In genomic region chr3:58776231-58776630, GRCh38 we compare ENCODE assay signal across 31 cellular contexts.
A peak's percentile ranks its signal among the peaks of the same experiment; 100 is the strongest.
DNase-seq lines count a peak whose midpoint lies in the region; ATAC-seq, FAIRE-seq and TF ChIP-seq lines count a peak whose summit lies in the region.
"Had no signal": no experiment of that assay in that cellular context is flagged by ENCODE, and none has a peak within 500 bp of the region (broad histone marks: within the 10 kb centered on the region; RNA-seq: fewer than 3 reads in every experiment).

No MANE protein-coding gene starts in this region.

- H3K4me3 Mint-ChIP-seq in activated CD4-positive, alpha-beta T cell treated with anti-CD3 and anti-CD28 coated beads, Interleukin-2, amount 10 ng/mL, durations not matched to agents 7 days and 5 days = no peak overlapping the region
- H3K4me3 Mint-ChIP-seq: activated CD4-positive, alpha-beta T cell treated with anti-CD3 and anti-CD28 coated beads for 36 hours; activated T-cell treated with anti-CD3 and anti-CD28 coated beads, Interleukin-2, amount 50 U/mL, for 24 hours; dendritic cell treated with granulocyte-macrophage colony-stimulating factor and Interleukin-4, amounts not matched to agents 40 ng/mL and 50 ng/mL, for 4 days; T-helper 1 cell treated with Interleukin-12 subunit alpha and Interleukin-12 subunit beta and Interleukin-4 antibody, amounts not matched to agents 30 μg/mL and 1 μg/mL, for 36 hours had no signal

- no peak for TF ChIP-seq EP300 in HepG2 (IDR thresholded peaks at IDR 0.05; ENCODE audit: low read depth in 2 of 2, low read length in 2 of 2)
- TF ChIP-seq EP300 in HepG2 (CRISPR knock-in tag; IDR thresholded peaks at IDR 0.05; ENCODE audit: borderline replicate concordance) = no peak

- TF ChIP-seq CTCF in DND-41 (IDR thresholded peaks at IDR 0.05; ENCODE audit: borderline replicate concordance, extremely low read depth, low read length, poor library complexity, severe bottlenecking) = peak; percentile 23
- no peak for TF ChIP-seq CTCF in NB4 (IDR thresholded peaks at IDR 0.05; ENCODE audit: low read depth, low read length)
- peak; percentile 40; the same call in 1 of the 2 replicates for TF ChIP-seq CTCF in WERI-Rb-1 (IDR thresholded peaks at IDR 0.05; ENCODE audit: low read depth, low read length)
- peak; percentile 24; the same call in 1 of the 2 replicates for TF ChIP-seq CTCF in HepG2 (CRISPR knock-in tag; IDR thresholded peaks at IDR 0.05)

- WGBS in HepG2 (ENCODE audit: low lambda C conversion rate) = 8% methylated on average over 2 of the region's 2 CpGs

- intact Hi-C loops in HepG2 (cut with micrococcal nuclease; ENCODE audit: unreplicated experiment) (no loop called here), left cardiac atrium (cut with DNase I) (no loop called here)

- H2AFZ ChIP-seq in DND-41 (ENCODE audit: low read depth, low read length) = no peak overlapping the region
- H2AFZ ChIP-seq in HepG2 (ENCODE audit: low read length) = no peak overlapping the region

- H3K27me3 ChIP-seq in DND-41 (ENCODE audit: insufficient read depth, low read length, poor library complexity) (no peaks in the 10 kb centered on the region), WERI-Rb-1 (ENCODE audit: insufficient read depth, low read depth, severe bottlenecking) (no peaks in the 10 kb centered on the region), HepG2 (ENCODE audit: control insufficient read depth in 1 of 2, insufficient read depth in 2 of 2, low read length in 2 of 2) (no peaks in the 10 kb centered on the region; a peak in 1 of 5 replicates)
- H3K27me3 ChIP-seq: upper lobe of left lung had no signal

- TF ChIP-seq RAD21 in HepG2 (CRISPR knock-in tag; IDR thresholded peaks at IDR 0.05) = no peak

- FAIRE-seq in HepG2 (lab: Jason Lieb, UNC) = no peak
- FAIRE-seq: astrocyte, TTC549 had no signal

- H3K36me3 Mint-ChIP-seq in activated CD4-positive, alpha-beta T cell treated with anti-CD3 and anti-CD28 coated beads, Interleukin-2, amount 10 ng/mL, durations not matched to agents 7 days and 5 days (ENCODE audit: low read depth) = peaks cover 5% of the 10 kb centered on the region

- peaks cover 21% of the 10 kb centered on the region for H3K9me3 Mint-ChIP-seq in activated CD4-positive, alpha-beta T cell treated with anti-CD3 and anti-CD28 coated beads, Interleukin-2, amount 10 ng/mL, durations not matched to agents 7 days and 5 days

- H3K27ac ChIP-seq in DND-41 (ENCODE audit: low read length) = no peak overlapping the region
- no peak overlapping the region for H3K27ac ChIP-seq in WERI-Rb-1
- no peak overlapping the region for H3K27ac ChIP-seq in HepG2 (ENCODE audit: extremely low read length, insufficient read depth, low read length)
- H3K27ac ChIP-seq: HL-60, RWPE1, SK-N-MC, upper lobe of left lung had no signal

- TF ChIP-seq POLR2A in NB4 (IDR thresholded peaks at IDR 0.05; ENCODE audit: extremely low read depth, insufficient read length) (no peak), HepG2 (IDR thresholded peaks at IDR 0.05; ENCODE audit: insufficient read depth in 1 of 2, low read depth in 2 of 2, low read length in 2 of 2) (no peak)

- H3K9ac ChIP-seq in DND-41 (ENCODE audit: low read depth, low read length) (no peak overlapping the region), HepG2 (ENCODE audit: insufficient read depth, low read depth, low read length) (no peak overlapping the region)

- ATAC-seq in DND-41 (ENCODE audit: insufficient read depth, low read depth) = no peak
- no peak for ATAC-seq in HepG2
- no peak for ATAC-seq in left cardiac atrium
- ATAC-seq in HG03571 (IDR thresholded peaks at IDR 0.05; ENCODE audit: unreplicated experiment) = no peak
- ATAC-seq in GM21526 (IDR thresholded peaks at IDR 0.05; ENCODE audit: low FRiP score, unreplicated experiment) = no peak
- ATAC-seq: activated CD4-positive, alpha-beta T cell treated with anti-CD3 and anti-CD28 coated beads for 36 hours; sciatic nerve had no signal

- H3K36me3 ChIP-seq in DND-41 (ENCODE audit: insufficient read depth, low read length) (no peaks in the 10 kb centered on the region), WERI-Rb-1 (no peaks in the 10 kb centered on the region), HepG2 (replicated peaks in 1 of 2; ENCODE audit: control insufficient read depth in 1 of 2, insufficient read depth in 2 of 2, low read length in 2 of 2) (no peaks in the 10 kb centered on the region)
- H3K36me3 ChIP-seq: upper lobe of left lung had no signal

- H3K4me1 ChIP-seq in DND-41 (ENCODE audit: insufficient read depth, low read length) = no peaks in the 10 kb centered on the region
- no peaks in the 10 kb centered on the region for H3K4me1 ChIP-seq in HepG2 (ENCODE audit: insufficient read depth, low read length)
- H3K4me1 ChIP-seq: upper lobe of left lung had no signal

- in situ Hi-C loops in HepG2 (cut with HindIII; ENCODE audit: extremely low pct_ligation_motif_present, low pct_unique_long_range_greater_than_20kb) = no loop called here

- H3K27me3 Mint-ChIP-seq in activated CD4-positive, alpha-beta T cell treated with anti-CD3 and anti-CD28 coated beads, Interleukin-2, amount 10 ng/mL, durations not matched to agents 7 days and 5 days = peaks cover 4% of the 10 kb centered on the region
- H3K27me3 Mint-ChIP-seq: dendritic cell treated with granulocyte-macrophage colony-stimulating factor and Interleukin-4, amounts not matched to agents 40 ng/mL and 50 ng/mL, for 4 days had no signal

- H3K9me3 ChIP-seq in DND-41 (ENCODE audit: insufficient read depth, low read length, severe bottlenecking) (peaks cover 22% of the 10 kb centered on the region), WERI-Rb-1 (ENCODE audit: severe bottlenecking) (peaks cover 12% of the 10 kb centered on the region), HepG2 (ENCODE audit: low read length) (peaks cover 28% of the 10 kb centered on the region)

- BruUV-seq in HepG2 (replicated peaks; lab: Mats Ljungman, UMichigan) = no TSS peak

- H3K4me1 Mint-ChIP-seq in activated CD4-positive, alpha-beta T cell treated with anti-CD3 and anti-CD28 coated beads, Interleukin-2, amount 10 ng/mL, durations not matched to agents 7 days and 5 days = no peaks in the 10 kb centered on the region
- H3K4me1 Mint-ChIP-seq: activated CD4-positive, alpha-beta T cell treated with anti-CD3 and anti-CD28 coated beads for 36 hours had no signal

- POLR2A ChIA-PET in HepG2 (lab: Yijun Ruan, JAX) = no interaction called here
- POLR2A ChIA-PET in activated CD4-positive, alpha-beta T cell treated with anti-CD3 and anti-CD28 coated beads, Interleukin-2, amount 10 ng/mL, durations not matched to agents 7 days and 5 days (lab: Charles Lee) = no interaction called here

- CTCF ChIA-PET in HepG2 (lab: Yijun Ruan, JAX; ENCODE audit: low intra/inter-chr PET ratio, low total read pairs) = no interaction called here
- CTCF ChIA-PET in activated CD4-positive, alpha-beta T cell treated with anti-CD3 and anti-CD28 coated beads, Interleukin-2, amount 10 ng/mL, durations not matched to agents 7 days and 5 days (lab: Charles Lee) = no interaction called here

- H3K4me2 ChIP-seq in DND-41 (ENCODE audit: insufficient read depth, low read length) (no peak overlapping the region), HepG2 (ENCODE audit: low read depth, low read length) (no peak overlapping the region)

- no peak overlapping the region for H3K27ac Mint-ChIP-seq in activated CD4-positive, alpha-beta T cell treated with anti-CD3 and anti-CD28 coated beads, Interleukin-2, amount 10 ng/mL, durations not matched to agents 7 days and 5 days
- H3K27ac Mint-ChIP-seq: activated CD4-positive, alpha-beta T cell treated with anti-CD3 and anti-CD28 coated beads for 36 hours; activated T-cell treated with anti-CD3 and anti-CD28 coated beads, Interleukin-2, amount 50 U/mL, for 24 hours; dendritic cell treated with granulocyte-macrophage colony-stimulating factor and Interleukin-4, amounts not matched to agents 40 ng/mL and 50 ng/mL, for 4 days; T-helper 1 cell treated with Interleukin-12 subunit alpha and Interleukin-12 subunit beta and Interleukin-4 antibody, amounts not matched to agents 30 μg/mL and 1 μg/mL, for 36 hours had no signal

- H3K4me3 ChIP-seq in DND-41 (ENCODE audit: low read depth in 1 of 2, low read length in 2 of 2) = no peak overlapping the region
- no peak overlapping the region for H3K4me3 ChIP-seq in NB4 (ENCODE audit: low read depth, low read length)
- H3K4me3 ChIP-seq in WERI-Rb-1 (ENCODE audit: low read depth, low read length) = no peak overlapping the region
- H3K4me3 ChIP-seq in HepG2 (replicated peaks in 1 of 3; ENCODE audit: insufficient read depth in 1 of 3, low read depth in 2 of 3, low read length in 3 of 3) = no peak overlapping the region
- H3K4me3 ChIP-seq: SK-N-MC, upper lobe of left lung had no signal

- DNase-seq in DND-41 (no peak), NB4 (ENCODE audit: low read depth) (peak; percentile 8), WERI-Rb-1 (no peak), HepG2 (ENCODE audit: low spot score) (no peak), left cardiac atrium (no peak)
- no peak for DNase-seq in activated CD4-positive, alpha-beta T cell treated with anti-CD3 and anti-CD28 coated beads, Interleukin-2, amount 10 ng/mL, durations not matched to agents 7 days and 5 days
- DNase-seq: ACHN; activated CD4-positive, alpha-beta T cell treated with anti-CD3 and anti-CD28 coated beads for 36 hours; activated gamma-delta T cell treated with Interleukin-2 at 50 U/mL for 16 hours; activated T-cell treated with anti-CD3 and anti-CD28 coated beads, Interleukin-2, amount 50 U/mL, for 24 hours; COR-L47; DMS79; Karpas-422; NCI-H1092; NCI-H187; NCI-H2171 treated with DMSO at 0.1 percent for 48 hours; NCI-H526; posterior cingulate gyrus; stimulated activated CD4-positive, alpha-beta T cell treated with anti-CD3 and anti-CD28 coated beads, Interleukin-12 subunit alpha, Interleukin-12 subunit beta, amount 100 ng/mL, for 4 hours; stimulated activated CD4-positive, alpha-beta T cell treated with anti-CD3 and anti-CD28 coated beads, Interleukin-4, amount 100 ng/mL, for 1 hour; upper lobe of left lung had no signal

- H3K79me2 ChIP-seq in DND-41 (ENCODE audit: insufficient read depth, low read length) = no peaks in the 10 kb centered on the region
- no peaks in the 10 kb centered on the region for H3K79me2 ChIP-seq in HepG2 (ENCODE audit: insufficient read depth, low read length)

- H4K20me1 ChIP-seq in DND-41 (ENCODE audit: insufficient read depth, low read length) (no peaks in the 10 kb centered on the region), HepG2 (ENCODE audit: insufficient read depth, low read length) (no peaks in the 10 kb centered on the region)

TF ChIP-seq in HepG2, 621 proteins besides CTCF, POLR2A, EP300 and RAD21:
- TF ChIP-seq MIER2 (CRISPR knock-in tag; IDR thresholded peaks at IDR 0.05) (no peak), ZFP1 (CRISPR knock-in tag; IDR thresholded peaks at IDR 0.05) (no peak), STAG1 (CRISPR knock-in tag; IDR thresholded peaks at IDR 0.05) (0 out of 2 replicates have a peak, but pooled peaks have one; percentile 11)
